In the genomic region with DNA sequence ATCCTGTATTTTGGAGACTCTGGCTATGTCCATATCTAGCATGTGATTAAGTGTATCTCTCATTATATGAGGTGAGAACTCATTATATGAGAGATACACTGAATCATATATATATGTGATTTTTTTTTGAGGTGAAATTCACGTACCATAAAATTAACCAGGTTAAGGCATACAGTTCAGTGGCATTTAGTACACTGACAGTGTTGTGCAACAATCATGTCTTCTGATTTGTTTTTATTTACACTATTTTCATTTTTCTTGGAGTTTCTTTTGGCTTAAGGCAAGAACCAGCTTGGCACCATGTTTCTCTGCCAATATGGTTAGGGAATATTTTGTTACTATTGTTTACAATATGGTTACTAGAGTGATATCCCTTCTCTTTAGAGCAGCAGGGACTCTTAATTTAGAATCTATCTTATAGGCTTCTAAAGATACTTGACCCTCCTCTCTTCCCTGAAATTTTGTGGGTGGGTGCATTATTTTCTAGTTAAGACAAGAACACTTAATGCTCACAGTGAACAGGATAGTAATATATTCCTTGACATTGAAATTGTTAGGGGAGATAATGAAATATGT, we compare ENCODE assay signal across 33 cellular contexts. TPM values are rescaled to one million over a fixed set of nuclear protein-coding genes. Genes with fewer than 3 reads are reported as not detected.
DNase-seq lines count a peak whose midpoint lies in the region; ATAC-seq and TF ChIP-seq lines count a peak whose summit lies in the region.
"Had no signal": no experiment of that assay in that cellular context is flagged by ENCODE, and none has a peak within 500 bp of the region (broad histone marks: within the 10 kb centered on the region; RNA-seq: fewer than 3 reads in every experiment).

No MANE protein-coding gene starts in this region.

- H3K27ac Mint-ChIP-seq in activated T-cell treated with anti-CD3 and anti-CD28 coated beads, Interleukin-2, amount 50 U/mL, for 72 hours = peak overlapping the region; percentile 9
- peak overlapping the region; percentile 100 for H3K27ac Mint-ChIP-seq in chondrocyte (ENCODE audit: unreplicated experiment)
- H3K27ac Mint-ChIP-seq: dendritic cell treated with granulocyte-macrophage colony-stimulating factor and Interleukin-4, amounts not matched to agents 40 ng/mL and 50 ng/mL, for 4 days had no signal

- no TSS peak for BruUV-seq in Panc1 (replicated peaks; lab: Mats Ljungman, UMichigan)

- no peaks in the 10 kb centered on the region for H3K9me3 Mint-ChIP-seq in activated T-cell treated with anti-CD3 and anti-CD28 coated beads, Interleukin-2, amount 50 U/mL, for 72 hours
- H3K9me3 Mint-ChIP-seq in chondrocyte (ENCODE audit: low read depth) = no peaks in the 10 kb centered on the region
- H3K9me3 Mint-ChIP-seq: activated CD4-positive, alpha-beta T cell treated with anti-CD3 and anti-CD28 coated beads, Interleukin-2, amount 10 ng/mL, durations not matched to agents 7 days and 5 days; dendritic cell treated with granulocyte-macrophage colony-stimulating factor and Interleukin-4, amounts not matched to agents 40 ng/mL and 50 ng/mL, for 4 days; naive thymus-derived CD8-positive, alpha-beta T cell; T-helper 2 cell treated with Interferon-gamma antibody and Interleukin-4, amounts not matched to agents 5 μg/mL and 100 μg/mL, for 36 hours; WTC11 had no signal

- peak overlapping the region; percentile 29 to 94 for H3K4me3 Mint-ChIP-seq in activated T-cell treated with anti-CD3 and anti-CD28 coated beads, Interleukin-2, amount 50 U/mL, for 72 hours
- H3K4me3 Mint-ChIP-seq in chondrocyte (ENCODE audit: unreplicated experiment) = no peak overlapping the region
- H3K4me3 Mint-ChIP-seq: dendritic cell treated with granulocyte-macrophage colony-stimulating factor and Interleukin-4, amounts not matched to agents 40 ng/mL and 50 ng/mL, for 4 days had no signal

- ATAC-seq in activated T-cell treated with anti-CD3 and anti-CD28 coated beads, Interleukin-2, amount 50 U/mL, for 72 hours (replicated peaks in 1 of 2) = no peak
- ATAC-seq in Panc1 (no peak), HG02798 (IDR thresholded peaks at IDR 0.05; ENCODE audit: poor library complexity, unreplicated experiment) (no peak)
- ATAC-seq: activated CD8-positive, alpha-beta memory T cell treated with anti-CD3 and anti-CD28 coated beads, Interleukin-2, amount 10 ng/mL, durations not matched to agents 7 days and 5 days; left ventricle myocardium superior; naive thymus-derived CD8-positive, alpha-beta T cell; WTC11 had no signal

- H3K36me3 ChIP-seq in Panc1 (ENCODE audit: control insufficient read depth, insufficient read depth, low read length) (peaks cover 22% of the 10 kb centered on the region), osteoblast (ENCODE audit: insufficient read depth, low read length) (peaks cover 13% of the 10 kb centered on the region), H7 (replicated peaks; ENCODE audit: control insufficient read depth, insufficient read depth, low read length) (peaks cover 8% of the 10 kb centered on the region)
- H3K36me3 ChIP-seq: ovary had no signal

- no peaks in the 10 kb centered on the region for H3K27me3 ChIP-seq in Panc1 (ENCODE audit: control insufficient read depth, insufficient read depth, low read length)
- H3K27me3 ChIP-seq in osteoblast (ENCODE audit: insufficient read depth, low read length) = no peaks in the 10 kb centered on the region
- no peaks in the 10 kb centered on the region for H3K27me3 ChIP-seq in H7 (ENCODE audit: control insufficient read depth, insufficient read depth, low read length)
- H3K27me3 ChIP-seq: ovary, stomach, thyroid gland, vagina had no signal

- H3K27ac ChIP-seq in Panc1 (ENCODE audit: low read length) (peak overlapping the region; percentile 97), osteoblast (ENCODE audit: low read depth, low read length) (peak overlapping the region; percentile 14)
- H3K27ac ChIP-seq: ovary, thyroid gland, vagina had no signal

- intact Hi-C loops in Panc1 (cut with micrococcal nuclease; ENCODE audit: unreplicated experiment) = loop anchor here (10.0 kb wide), 1 partner anchor 64 kb away; no protein-coding TSS in a partner anchor

- peak overlapping the region; percentile 71 to 95 for H3K4me3 ChIP-seq in Panc1 (ENCODE audit: low read depth in 2 of 2, low read length in 2 of 2)
- H3K4me3 ChIP-seq in osteoblast (ENCODE audit: insufficient read depth, low read length) = no peak overlapping the region
- H3K4me3 ChIP-seq in H7 (ENCODE audit: insufficient read depth, low read depth, low read length) = no peak overlapping the region
- H3K4me3 ChIP-seq: ovary, smooth muscle cell, thyroid gland, vagina had no signal

- H3K79me2 ChIP-seq in osteoblast (ENCODE audit: insufficient read depth, low read length) = peaks cover 78% of the 10 kb centered on the region

- H3K4me1 ChIP-seq in Panc1 (ENCODE audit: control insufficient read depth, insufficient read depth, low read length) = peaks cover 34% of the 10 kb centered on the region
- H3K4me1 ChIP-seq in osteoblast (ENCODE audit: insufficient read depth, low read length) = peaks cover 19% of the 10 kb centered on the region

- CTCF ChIA-PET in Panc1 (lab: Charles Lee) = no interaction called here

- peaks cover 28% of the 10 kb centered on the region for H4K20me1 ChIP-seq in osteoblast (ENCODE audit: insufficient read depth, low read length)

- POLR2A ChIA-PET in Panc1 (lab: Charles Lee) = interaction anchor here (0.6 to 0.7 kb wide), 2 partner anchors 39 to 1235 kb away, joined by 4 to 12 read pairs; no protein-coding TSS in a partner anchor

- H3K4me2 ChIP-seq in osteoblast (ENCODE audit: insufficient read depth, low read length) = no peak overlapping the region

- H3K36me3 Mint-ChIP-seq in activated T-cell treated with anti-CD3 and anti-CD28 coated beads, Interleukin-2, amount 50 U/mL, for 72 hours (ENCODE audit: insufficient read depth in 2 of 2) = peaks cover 8 to 15% of the 10 kb centered on the region in 2 donors
- H3K36me3 Mint-ChIP-seq in chondrocyte (ENCODE audit: low read depth) = peaks cover 7% of the 10 kb centered on the region

- H3K9me3 ChIP-seq in Panc1 (ENCODE audit: control insufficient read depth, insufficient read depth, low read depth, low read length) (no peaks in the 10 kb centered on the region), osteoblast (ENCODE audit: low read depth, low read length) (no peaks in the 10 kb centered on the region)
- H3K9me3 ChIP-seq: ovary, stomach, thyroid gland, vagina had no signal

- DNase-seq in activated T-cell treated with anti-CD3 and anti-CD28 coated beads, Interleukin-2, amount 50 U/mL, for 72 hours = no peak
- no peak for DNase-seq in activated T-cell treated with anti-CD3 and anti-CD28 coated beads for 4 hours
- no peak for DNase-seq in Panc1 (ENCODE audit: low read depth, low spot score)
- DNase-seq in chondrocyte (ENCODE audit: low spot score) = no peak
- no peak for DNase-seq in osteoblast (ENCODE audit: insufficient read length, low spot score, missing footprints)
- no peak for DNase-seq in DMS 273 (lab: John Stamatoyannopoulos, UW; ENCODE audit: unreplicated experiment)
- DNase-seq in H7 = no peak
- DNase-seq: activated CD4-positive, alpha-beta T cell treated with anti-CD3 and anti-CD28 coated beads, Interleukin-2, amount 10 ng/mL, durations not matched to agents 7 days and 5 days; activated CD8-positive, alpha-beta memory T cell treated with anti-CD3 and anti-CD28 coated beads, Interleukin-2, amount 10 ng/mL, durations not matched to agents 7 days and 5 days; activated naive CD4-positive, alpha-beta T cell treated with anti-CD3 and anti-CD28 coated beads, Interleukin-2, amount 50 U/mL, for 16 hours; anterior cingulate cortex; DMS53; GDM1; left ventricle myocardium superior; midbrain; MM.1S; naive thymus-derived CD8-positive, alpha-beta T cell; NCI-H2081; NCI-H2227 treated with DMSO at 0.1 percent for 48 hours; ovary; retina; stimulated activated CD4-positive, alpha-beta T cell treated with anti-CD3 and anti-CD28 coated beads, Interleukin-1b, Interleukin-23, amount 100 ng/mL, for 48 hours; stimulated activated CD8-positive, alpha-beta memory T cell treated with anti-CD3 and anti-CD28 coated beads, Interleukin-4, amount 100 ng/mL, for 48 hours; stomach; thyroid gland had no signal

- in situ Hi-C loops in Panc1 (cut with HindIII; ENCODE audit: low pct_unique_long_range_greater_than_20kb, low sequenced_read_pairs) = no loop called here

- no peaks in the 10 kb centered on the region for H3K27me3 Mint-ChIP-seq in activated T-cell treated with anti-CD3 and anti-CD28 coated beads, Interleukin-2, amount 50 U/mL, for 72 hours (ENCODE audit: low read depth)
- H3K27me3 Mint-ChIP-seq in chondrocyte (ENCODE audit: low read depth) = no peaks in the 10 kb centered on the region
- H3K27me3 Mint-ChIP-seq: activated CD4-positive, alpha-beta T cell treated with anti-CD3 and anti-CD28 coated beads, Interleukin-2, amount 10 ng/mL, durations not matched to agents 7 days and 5 days; activated CD8-positive, alpha-beta memory T cell treated with anti-CD3 and anti-CD28 coated beads, Interleukin-2, amount 10 ng/mL, durations not matched to agents 7 days and 5 days; dendritic cell treated with granulocyte-macrophage colony-stimulating factor and Interleukin-4, amounts not matched to agents 40 ng/mL and 50 ng/mL, for 4 days had no signal

- TF ChIP-seq CTCF in Panc1 (IDR thresholded peaks at IDR 0.05) = no peak
- no peak for TF ChIP-seq CTCF in chondrocyte (IDR thresholded peaks at IDR 0.05)
- no peak for TF ChIP-seq CTCF in osteoblast (IDR thresholded peaks at IDR 0.05; ENCODE audit: extremely low read depth, low read depth, low read length)

- H3K4me1 Mint-ChIP-seq in activated T-cell treated with anti-CD3 and anti-CD28 coated beads, Interleukin-2, amount 50 U/mL, for 72 hours (ENCODE audit: low read depth) = peaks cover 39% of the 10 kb centered on the region
- H3K4me1 Mint-ChIP-seq in chondrocyte (ENCODE audit: low read depth) = peaks cover 51% of the 10 kb centered on the region

- no peak overlapping the region for H2AFZ ChIP-seq in osteoblast (ENCODE audit: low read length)

RNA-seq across cellular contexts. Expression of a gene that starts 3.2 kb away (rescaled TPM):
- 100 to 1,000 TPM; 167 to 179 TPM for total RNA-seq in activated T-cell treated with anti-CD3 and anti-CD28 coated beads, Interleukin-2, amount 50 U/mL, for 72 hours
- total RNA-seq in Panc1 (2021; ENCODE audit: unreplicated experiment) = 446 TPM
- 168 TPM for polyA plus RNA-seq in Panc1 (2012; ENCODE audit: insufficient read length)
- total RNA-seq in chondrocyte = 182 to 197 TPM (median 187 TPM) in 3 replicates
- 84.0 and 93.1 TPM in 2 replicates for total RNA-seq in osteoblast
- 87.1 and 102 TPM in 2 replicates for total RNA-seq in H7 (2014; rRNA removed; shearing (Covaris generic))

RNA-seq across cellular contexts. Expression of a gene that starts 12.0 kb away (rescaled TPM):
- 1 to 10 TPM; 7.2 to 7.3 TPM for total RNA-seq in activated T-cell treated with anti-CD3 and anti-CD28 coated beads, Interleukin-2, amount 50 U/mL, for 72 hours
- total RNA-seq in Panc1 (2021; ENCODE audit: unreplicated experiment) (6.6 TPM), chondrocyte (5.5 to 8.9 TPM (median 5.6 TPM) in 3 replicates), osteoblast (8.0 and 8.8 TPM in 2 replicates)
- polyA plus RNA-seq in Panc1 (2012; ENCODE audit: insufficient read length) = 5.4 TPM
- total RNA-seq in H7 (2014; rRNA removed; shearing (Covaris generic)) = 5.5 and 7.7 TPM in 2 replicates

RNA-seq across cellular contexts. Expression of a gene that starts 29.7 kb away (rescaled TPM):
- not detected for total RNA-seq in activated T-cell treated with anti-CD3 and anti-CD28 coated beads, Interleukin-2, amount 50 U/mL, for 72 hours
- total RNA-seq in Panc1 (2021; ENCODE audit: unreplicated experiment) = not detected
- not detected for polyA plus RNA-seq in Panc1 (2012; ENCODE audit: insufficient read length)
- not detected in 3 replicates for total RNA-seq in chondrocyte
- under 0.01 TPM in 2 replicates for total RNA-seq in osteoblast
- total RNA-seq in H7 (2014; rRNA removed; shearing (Covaris generic)) = not detected in 2 replicates
- total RNA-seq: A172; activated CD4-positive, alpha-beta T cell treated with anti-CD3 and anti-CD28 coated beads, Interleukin-2, amount 10 ng/mL, durations not matched to agents 7 days and 5 days; left ventricle myocardium superior; naive thymus-derived CD8-positive, alpha-beta T cell; ovary; smooth muscle cell; stomach; vagina; WTC11 had no signal
- polyA plus RNA-seq: ovary, smooth muscle cell, stomach had no signal

RNA-seq across cellular contexts. Expression of a gene that starts 52.9 kb away (rescaled TPM):
- 10 to 100 TPM; 59.0 to 73.6 TPM for total RNA-seq in activated T-cell treated with anti-CD3 and anti-CD28 coated beads, Interleukin-2, amount 50 U/mL, for 72 hours
- total RNA-seq in Panc1 (2021; ENCODE audit: unreplicated experiment) (0.33 TPM), chondrocyte (not detected in 3 replicates), osteoblast (0.36 and 0.88 TPM in 2 replicates)
- polyA plus RNA-seq in Panc1 (2012; ENCODE audit: insufficient read length) = not detected
- total RNA-seq in H7 (2014; rRNA removed; shearing (Covaris generic)) = not detected in 2 replicates
- total RNA-seq: A172, glomerular endothelial cell, smooth muscle cell had no signal
- polyA plus RNA-seq: smooth muscle cell had no signal

Comparison
In these comparisons a context has a peak if more than half of its experiments do, and no peak if none do; other contexts are left out.
1. H3K4me3 ChIP-seq: peak in Panc1 (2 of 2); none in osteoblast (single experiment) and H7 (single experiment).